28 cellular contexts compared by ENCODE assay signal in the genomic region with DNA sequence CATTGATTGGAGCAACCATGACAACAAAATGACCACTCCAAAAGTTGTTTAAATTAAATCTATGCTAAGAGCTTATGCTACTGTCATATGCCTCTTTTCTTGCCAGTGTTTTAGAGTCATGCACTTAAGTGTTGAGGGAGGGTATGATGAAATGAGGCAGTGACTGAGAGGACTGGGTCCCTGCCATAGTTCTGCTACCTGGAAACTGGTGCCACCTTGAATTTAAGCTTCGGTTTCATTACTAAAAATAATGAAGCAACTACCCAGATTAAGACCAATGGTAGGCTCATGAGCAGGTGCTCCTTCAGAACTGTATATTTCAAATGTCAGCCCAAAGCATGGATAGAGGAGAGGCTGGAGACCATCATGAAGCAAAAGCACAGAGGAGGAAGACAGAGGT.
"Had no signal": no experiment of that assay in that cellular context is flagged by ENCODE, and none has a peak within 500 bp of the region (broad histone marks: within the 10 kb centered on the region; RNA-seq: fewer than 3 reads in every experiment).

No MANE protein-coding gene starts in this region.

- H3K27me3 Mint-ChIP-seq: stimulated activated naive B cell treated with anti-CD40 and anti-IgM and Interleukin-4, amounts not matched to agents 10 μg/mL and 1 μg/mL and 100 μg/mL, for 72 hours; stimulated activated naive CD8-positive, alpha-beta T cell treated with anti-CD3 and anti-CD28 coated beads, Interleukin-15, Interleukin-2, amounts not matched to agents 100 ng/mL and 50 ng/mL, for 24 hours had no signal

- H3K4me1 Mint-ChIP-seq: natural killer cell; nephron; neural crest cell; stimulated activated effector memory CD8-positive, alpha-beta T cell treated with anti-CD3 and anti-CD28 coated beads, Interleukin-12 subunit alpha, Interleukin-12 subunit beta, amount 100 ng/mL, for 72 hours; stimulated activated naive B cell treated with anti-CD40 and anti-IgM and Interleukin-4, amounts not matched to agents 10 μg/mL and 1 μg/mL and 100 μg/mL, for 72 hours had no signal

- H3K4me3 Mint-ChIP-seq: natural killer cell; nephron; neural crest cell; stimulated activated effector memory CD8-positive, alpha-beta T cell treated with anti-CD3 and anti-CD28 coated beads, Interleukin-12 subunit alpha, Interleukin-12 subunit beta, amount 100 ng/mL, for 72 hours; stimulated activated naive B cell treated with anti-CD40 and anti-IgM and Interleukin-4, amounts not matched to agents 10 μg/mL and 1 μg/mL and 100 μg/mL, for 72 hours; stimulated activated naive CD8-positive, alpha-beta T cell treated with anti-CD3 and anti-CD28 coated beads, Interleukin-15, Interleukin-2, amounts not matched to agents 100 ng/mL and 50 ng/mL, for 24 hours had no signal

- H3K4me3 ChIP-seq: ovary, psoas muscle, right lobe of liver, sigmoid colon, stomach, thoracic aorta, thyroid gland, tibial nerve, upper lobe of left lung, vagina had no signal

- H3K36me3 ChIP-seq: ovary, right lobe of liver, sigmoid colon, stomach, thoracic aorta, thyroid gland, tibial nerve, upper lobe of left lung, vagina had no signal

- ATAC-seq: natural killer cell; psoas muscle; right cardiac atrium; right lobe of liver; stimulated activated effector memory CD8-positive, alpha-beta T cell treated with anti-CD3 and anti-CD28 coated beads, Interleukin-12 subunit alpha, Interleukin-12 subunit beta, amount 100 ng/mL, for 72 hours; stimulated activated naive B cell treated with anti-CD40 and anti-IgM and Interleukin-4, amounts not matched to agents 10 μg/mL and 1 μg/mL and 100 μg/mL, for 72 hours had no signal

- H2AFZ ChIP-seq: parathyroid adenoma had no signal

- H3K9me3 ChIP-seq: ovary, psoas muscle, right lobe of liver, stomach, thoracic aorta, thyroid gland, tibial nerve, upper lobe of left lung, vagina had no signal

- H3K27ac Mint-ChIP-seq: natural killer cell; nephron; progenitor cell of endocrine pancreas; stimulated activated effector memory CD8-positive, alpha-beta T cell treated with anti-CD3 and anti-CD28 coated beads, Interleukin-12 subunit alpha, Interleukin-12 subunit beta, amount 100 ng/mL, for 72 hours; stimulated activated naive B cell treated with anti-CD40 and anti-IgM and Interleukin-4, amounts not matched to agents 10 μg/mL and 1 μg/mL and 100 μg/mL, for 72 hours; stimulated activated naive CD8-positive, alpha-beta T cell treated with anti-CD3 and anti-CD28 coated beads, Interleukin-15, Interleukin-2, amounts not matched to agents 100 ng/mL and 50 ng/mL, for 24 hours had no signal

- H3K9me3 Mint-ChIP-seq: natural killer cell; stimulated activated effector memory CD8-positive, alpha-beta T cell treated with anti-CD3 and anti-CD28 coated beads, Interleukin-12 subunit alpha, Interleukin-12 subunit beta, amount 100 ng/mL, for 72 hours; stimulated activated naive CD8-positive, alpha-beta T cell treated with anti-CD3 and anti-CD28 coated beads, Interleukin-15, Interleukin-2, amounts not matched to agents 100 ng/mL and 50 ng/mL, for 24 hours had no signal

- H3K27me3 ChIP-seq: ovary, right lobe of liver, sigmoid colon, stomach, thyroid gland, tibial nerve, upper lobe of left lung, vagina had no signal

- H3K4me1 ChIP-seq: parathyroid adenoma, psoas muscle, right lobe of liver, sigmoid colon, stomach, thyroid gland, tibial nerve, upper lobe of left lung, vagina had no signal

- H3K36me3 Mint-ChIP-seq: natural killer cell; stimulated activated effector memory CD8-positive, alpha-beta T cell treated with anti-CD3 and anti-CD28 coated beads, Interleukin-12 subunit alpha, Interleukin-12 subunit beta, amount 100 ng/mL, for 72 hours; stimulated activated naive B cell treated with anti-CD40 and anti-IgM and Interleukin-4, amounts not matched to agents 10 μg/mL and 1 μg/mL and 100 μg/mL, for 72 hours had no signal

- H3K9ac ChIP-seq: parathyroid adenoma had no signal

- H3K27ac ChIP-seq: ovary, parathyroid adenoma, psoas muscle, right lobe of liver, sigmoid colon, stomach, thoracic aorta, thyroid gland, tibial nerve, upper lobe of left lung, vagina had no signal

- DNase-seq: natural killer cell; occipital lobe; ovary; posterior cingulate gyrus; psoas muscle; right cardiac atrium; right lobe of liver; sigmoid colon; small intestine; stimulated activated CD4-positive, alpha-beta T cell treated with anti-CD3 and anti-CD28 coated beads, Interleukin-15, amount 100 ng/mL, for 24 hours; stimulated activated CD4-positive, alpha-beta T cell treated with anti-CD3 and anti-CD28 coated beads, Interleukin-2, amount 100 ng/mL, for 24 hours; stimulated activated CD4-positive, alpha-beta T cell treated with anti-CD3 and anti-CD28 coated beads, Interleukin-2, amount 100 ng/mL, for 48 hours; stimulated activated CD4-positive, alpha-beta T cell treated with anti-CD3 and anti-CD28 coated beads, Interleukin-4, amount 100 ng/mL, for 24 hours; stimulated activated naive B cell treated with anti-CD40 and anti-IgM and Interleukin-4, amounts not matched to agents 10 μg/mL and 1 μg/mL and 100 μg/mL, for 72 hours; stimulated activated naive CD4-positive, alpha-beta T cell treated with Interleukin-2 at 50 U/mL for 16 hours; stomach; thyroid gland; trophoblast cell; upper lobe of left lung had no signal

- H3K79me2 ChIP-seq: parathyroid adenoma had no signal
